8 cellular contexts compared by ENCODE assay signal in genomic region chr18:37537868-37538525, GRCh38. TPM values are rescaled to one million over a fixed set of nuclear protein-coding genes. Genes with fewer than 3 reads are reported as not detected.
DNase-seq lines count a peak whose midpoint lies in the region; ATAC-seq and TF ChIP-seq lines count a peak whose summit lies in the region.

No MANE protein-coding gene starts in this region.

- H3K27ac ChIP-seq in GM23248, result no peak overlapping the region
- no peak overlapping the region for H3K27ac ChIP-seq in IMR-90 (ENCODE audit: insufficient read depth, low read length)

- H2AK5ac ChIP-seq in IMR-90 (ENCODE audit: low read depth, low read length), result no peak overlapping the region

- peak; percentile 82 for TF ChIP-seq RAD21 in IMR-90 (IDR thresholded peaks at IDR 0.05; ENCODE audit: low read length)

- in situ Hi-C loops in GM23248 (cut with MboI), result no loop called here
- in situ Hi-C loops in IMR-90 (cut with MboI; ENCODE audit: low sequenced_read_pairs), result loop anchor here (5.0 kb wide), 1 partner anchor 151 kb away; no protein-coding TSS in a partner anchor
- in situ Hi-C loops in T47D (cut with HindIII; ENCODE audit: low pct_unique_long_range_greater_than_20kb, low sequenced_read_pairs), result no loop called here

- H3K9me1 ChIP-seq in IMR-90 (ENCODE audit: insufficient read depth, low read length), result no peaks in the 10 kb centered on the region

- no peak overlapping the region for H4K5ac ChIP-seq in IMR-90 (ENCODE audit: low read depth, low read length)

- no peaks in the 10 kb centered on the region for H3K9me2 ChIP-seq in GM23248 (ENCODE audit: insufficient read depth)

- no peak overlapping the region for H2BK5ac ChIP-seq in IMR-90 (ENCODE audit: low read depth, low read length, poor library complexity, severe bottlenecking)

- no peak for TF ChIP-seq POLR2A in IMR-90 (IDR thresholded peaks at IDR 0.05; ENCODE audit: low read depth, low read length)

- 14 to 17% methylated on average over 20 to 23 of the region's 23 CpGs for WGBS in GM23248 (ENCODE audit: low coverage in 1 of 2, low lambda C conversion rate in 2 of 2, missing lambda C conversion rate in 2 of 2), 2 experiments
- WGBS in IMR-90 (ENCODE audit: extremely low coverage in 2 of 2, insufficient read length in 1 of 2), 2 experiments, result 25% methylated on average over 5 of the region's 23 CpGs; no CpG with 5 or more reads in 1 of the 2 experiments

- H3K36me3 ChIP-seq in GM23248 (ENCODE audit: low read depth) (no peaks in the 10 kb centered on the region), IMR-90 (ENCODE audit: control insufficient read depth, insufficient read depth, low read length) (no peaks in the 10 kb centered on the region)

- no TSS peak for BruUV-seq in IMR-90 (replicated peaks; lab: Mats Ljungman, UMichigan)

- POLR2A ChIA-PET in IMR-90 (lab: Charles Lee; ENCODE audit: unreplicated experiment), result interaction anchor here (0.6 kb wide), 1 partner anchor 43 kb away, joined by 3 read pairs; no protein-coding TSS in a partner anchor

- no peak overlapping the region for H2BK20ac ChIP-seq in IMR-90 (ENCODE audit: low read depth, low read length)

- H2BK15ac ChIP-seq in IMR-90 (ENCODE audit: low read depth, low read length), result no peak overlapping the region

- H3K27me3 ChIP-seq in GM23248 (replicated peaks; ENCODE audit: insufficient read depth), result peaks cover 28% of the 10 kb centered on the region
- H3K27me3 ChIP-seq in IMR-90 (ENCODE audit: control insufficient read depth, insufficient read depth, low read length), result peaks cover 28% of the 10 kb centered on the region; the same call in 1 of the 2 replicates

- intact Hi-C loops in IMR-90 (cut with micrococcal nuclease), result loop anchor here (1.0 to 5.0 kb wide), 5 partner anchors 94 to 596 kb away; no protein-coding TSS in a partner anchor

- no peaks in the 10 kb centered on the region for H3K79me1 ChIP-seq in IMR-90 (ENCODE audit: low read depth in 1 of 2, low read length in 2 of 2)

- peak; percentile 82 for TF ChIP-seq CTCF in GM12864 (IDR thresholded peaks at IDR 0.05; ENCODE audit: low read depth, low read length, missing control alignments)
- TF ChIP-seq CTCF in IMR-90 (conservative IDR thresholded peaks at IDR 0.05; ENCODE audit: low read depth, low read length), result peak; percentile 83

- no peak overlapping the region for H2BK120ac ChIP-seq in IMR-90 (ENCODE audit: low read depth, low read length)

- no peak overlapping the region for H3K4ac ChIP-seq in IMR-90 (ENCODE audit: low read depth, low read length)

- H2AFZ ChIP-seq in GM23248 (no peak overlapping the region), IMR-90 (replicated peaks; ENCODE audit: low read length, poor library complexity) (peak overlapping the region; percentile 47)

- H3K4me3 ChIP-seq in GM12864 (ENCODE audit: low read depth, low read length) (no peak overlapping the region), GM23248 (no peak overlapping the region), IMR-90 (ENCODE audit: insufficient read depth, low read depth, low read length) (no peak overlapping the region)

- H3K9ac ChIP-seq in GM23248 (no peak overlapping the region), IMR-90 (ENCODE audit: low read depth, low read length) (no peak overlapping the region)

- CTCF ChIA-PET in IMR-90 (lab: Yijun Ruan, JAX), result interaction anchor here (0.5 to 1.0 kb wide), 3 partner anchors 8 to 55 kb away, joined by 3 to 4 read pairs (median 3); no protein-coding TSS in a partner anchor

- no peak overlapping the region for H2AK9ac ChIP-seq in IMR-90 (replicated peaks; ENCODE audit: low read depth, low read length, poor library complexity)

- H4K20me1 ChIP-seq in GM23248 (ENCODE audit: insufficient read depth) (no peaks in the 10 kb centered on the region), IMR-90 (ENCODE audit: insufficient read depth, low read length) (no peaks in the 10 kb centered on the region)

- no peak overlapping the region for H3K18ac ChIP-seq in IMR-90 (ENCODE audit: low read depth, low read length)

- ATAC-seq in IMR-90 (ENCODE audit: low read depth), result peak; percentile 98
- peak; percentile 95 for ATAC-seq in SK-N-SH treated with all-trans-retinoic acid at 6 μM for 48 hours

- H3K9me3 ChIP-seq in GM23248 (ENCODE audit: low read depth) (no peaks in the 10 kb centered on the region), IMR-90 (ENCODE audit: control insufficient read depth, insufficient read depth, low read length) (no peaks in the 10 kb centered on the region)

- DNase-seq in GM12864 (ENCODE audit: low read depth) (no peak), GM23248 (peak; percentile 83), IMR-90 (peak; percentile 44), T47D (ENCODE audit: low read depth in 1 of 2, low spot score in 1 of 2) (peak; percentile 50 to 74), islet precursor cell (peak; percentile 90), cortex of kidney (lab: John Stamatoyannopoulos, UW) (no peak)
- DNase-seq in stimulated activated CD4-positive, alpha-beta T cell treated with anti-CD3 and anti-CD28 coated beads, Interleukin-2, amount 100 ng/mL, for 24 hours, result peak; percentile 40 to 72

- H3F3A ChIP-seq in GM23248 (ENCODE audit: insufficient read depth), result no peaks in the 10 kb centered on the region

- no peak overlapping the region for H3K56ac ChIP-seq in IMR-90 (ENCODE audit: extremely low read depth, insufficient read depth, low read length)

- no peak overlapping the region for H3K23ac ChIP-seq in IMR-90 (ENCODE audit: low read depth, low read length)

- H3K79me2 ChIP-seq in GM23248 (ENCODE audit: insufficient read depth), result no peaks in the 10 kb centered on the region

- dilution Hi-C loops in IMR-90 (cut with HindIII; ENCODE audit: low sequenced_read_pairs, unreplicated experiment), result no loop called here

- H4K8ac ChIP-seq in IMR-90 (ENCODE audit: low read depth in 2 of 2, low read length in 2 of 2), result no peak overlapping the region

- no peak overlapping the region for H3K4me2 ChIP-seq in GM23248 (ENCODE audit: unreplicated experiment)
- no peak overlapping the region for H3K4me2 ChIP-seq in IMR-90 (ENCODE audit: low read depth, low read length)

- H3K14ac ChIP-seq in IMR-90 (replicated peaks; ENCODE audit: low read depth, low read length), result no peak overlapping the region

- H4K91ac ChIP-seq in IMR-90 (ENCODE audit: insufficient read depth, low read depth, low read length), result no peak overlapping the region

- H3K4me1 ChIP-seq in GM23248 (ENCODE audit: insufficient read depth) (no peaks in the 10 kb centered on the region), IMR-90 (ENCODE audit: control insufficient read depth, insufficient read depth, low read length) (no peaks in the 10 kb centered on the region)

TF ChIP-seq in IMR-90, 13 proteins besides CTCF, POLR2A, EP300 and RAD21:
- TF ChIP-seq CEBPB (IDR thresholded peaks at IDR 0.05; ENCODE audit: low read depth, low read length) (no peak), SMC3 (IDR thresholded peaks at IDR 0.05; ENCODE audit: low read depth, low read length) (peak; percentile 77)
TF ChIP-seq in IMR-90: peak in this region for 1.

TF ChIP-seq in SK-N-SH treated with all-trans-retinoic acid at 6 μM for 48 hours, 23 proteins besides CTCF, POLR2A, EP300 and RAD21 (continues in another document):
- no peak for TF ChIP-seq ZNF565 (CRISPR knock-in tag; conservative IDR thresholded peaks at IDR 0.05; ENCODE audit: low read depth)
- no peak for TF ChIP-seq ZFP3 (CRISPR knock-in tag; IDR thresholded peaks at IDR 0.05)
- TF ChIP-seq PPARA (CRISPR knock-in tag; IDR thresholded peaks at IDR 0.05; ENCODE audit: borderline replicate concordance), result no peak
- TF ChIP-seq, protein P1, sequence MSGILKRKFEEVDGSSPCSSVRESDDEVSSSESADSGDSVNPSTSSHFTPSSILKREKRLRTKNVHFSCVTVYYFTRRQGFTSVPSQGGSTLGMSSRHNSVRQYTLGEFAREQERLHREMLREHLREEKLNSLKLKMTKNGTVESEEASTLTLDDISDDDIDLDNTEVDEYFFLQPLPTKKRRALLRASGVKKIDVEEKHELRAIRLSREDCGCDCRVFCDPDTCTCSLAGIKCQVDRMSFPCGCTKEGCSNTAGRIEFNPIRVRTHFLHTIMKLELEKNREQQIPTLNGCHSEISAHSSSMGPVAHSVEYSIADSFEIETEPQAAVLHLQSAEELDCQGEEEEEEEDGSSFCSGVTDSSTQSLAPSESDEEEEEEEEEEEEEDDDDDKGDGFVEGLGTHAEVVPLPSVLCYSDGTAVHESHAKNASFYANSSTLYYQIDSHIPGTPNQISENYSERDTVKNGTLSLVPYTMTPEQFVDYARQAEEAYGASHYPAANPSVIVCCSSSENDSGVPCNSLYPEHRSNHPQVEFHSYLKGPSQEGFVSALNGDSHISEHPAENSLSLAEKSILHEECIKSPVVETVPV (CRISPR knock-in tag; IDR thresholded peaks at IDR 0.05), result no peak
- no peak for TF ChIP-seq GLIS3 (CRISPR knock-in tag; IDR thresholded peaks at IDR 0.05)
- TF ChIP-seq ISL1 (CRISPR knock-in tag; IDR thresholded peaks at IDR 0.05), result no peak
- no peak for TF ChIP-seq SNAI2 (CRISPR knock-in tag; IDR thresholded peaks at IDR 0.05)
- TF ChIP-seq CREB5 (CRISPR knock-in tag; IDR thresholded peaks at IDR 0.05; ENCODE audit: low read depth), result no peak
- no peak for TF ChIP-seq TCF4 (CRISPR knock-in tag; IDR thresholded peaks at IDR 0.05; ENCODE audit: borderline replicate concordance)
- TF ChIP-seq ZNF8 (CRISPR knock-in tag; IDR thresholded peaks at IDR 0.05), result no peak

RNA-seq across cellular contexts. Expression of gene CELF4, which starts 27.6 kb away (rescaled TPM):
- total RNA-seq in GM23248 (2014; rRNA removed; shearing (Covaris generic)), result not detected in 2 replicates
- 0.24 TPM in 1 of 2 replicates, not detected in the other for polyA plus RNA-seq in GM23248 (2016; fragmentation: Nextera tagmentation; extraction: Ambion mirVana)
- total RNA-seq in IMR-90 (2012; rRNA removed), result not detected in 2 replicates
- polyA plus RNA-seq in IMR-90 (2012; rRNA removed), result not detected in 2 replicates
- polyA plus RNA-seq in IMR-90 (2012; cell fraction: cytosol; rRNA removed), result not detected in 2 replicates
- polyA plus RNA-seq in IMR-90 (2012; cell fraction: nucleus; rRNA removed; ENCODE audit: low replicate concordance), result not detected in 2 replicates

Comparison
In these comparisons a context has a peak if more than half of its experiments do, and no peak if none do; other contexts are left out.
1. DNase-seq: peak in GM23248 (single experiment), IMR-90 (single experiment), T47D (2 of 2), islet precursor cell (single experiment) and stimulated activated CD4-positive, alpha-beta T cell treated with anti-CD3 and anti-CD28 coated beads, Interleukin-2, amount 100 ng/mL, for 24 hours (2 of 2); none in GM12864 (single experiment) and cortex of kidney (single experiment).